In the genomic region with DNA sequence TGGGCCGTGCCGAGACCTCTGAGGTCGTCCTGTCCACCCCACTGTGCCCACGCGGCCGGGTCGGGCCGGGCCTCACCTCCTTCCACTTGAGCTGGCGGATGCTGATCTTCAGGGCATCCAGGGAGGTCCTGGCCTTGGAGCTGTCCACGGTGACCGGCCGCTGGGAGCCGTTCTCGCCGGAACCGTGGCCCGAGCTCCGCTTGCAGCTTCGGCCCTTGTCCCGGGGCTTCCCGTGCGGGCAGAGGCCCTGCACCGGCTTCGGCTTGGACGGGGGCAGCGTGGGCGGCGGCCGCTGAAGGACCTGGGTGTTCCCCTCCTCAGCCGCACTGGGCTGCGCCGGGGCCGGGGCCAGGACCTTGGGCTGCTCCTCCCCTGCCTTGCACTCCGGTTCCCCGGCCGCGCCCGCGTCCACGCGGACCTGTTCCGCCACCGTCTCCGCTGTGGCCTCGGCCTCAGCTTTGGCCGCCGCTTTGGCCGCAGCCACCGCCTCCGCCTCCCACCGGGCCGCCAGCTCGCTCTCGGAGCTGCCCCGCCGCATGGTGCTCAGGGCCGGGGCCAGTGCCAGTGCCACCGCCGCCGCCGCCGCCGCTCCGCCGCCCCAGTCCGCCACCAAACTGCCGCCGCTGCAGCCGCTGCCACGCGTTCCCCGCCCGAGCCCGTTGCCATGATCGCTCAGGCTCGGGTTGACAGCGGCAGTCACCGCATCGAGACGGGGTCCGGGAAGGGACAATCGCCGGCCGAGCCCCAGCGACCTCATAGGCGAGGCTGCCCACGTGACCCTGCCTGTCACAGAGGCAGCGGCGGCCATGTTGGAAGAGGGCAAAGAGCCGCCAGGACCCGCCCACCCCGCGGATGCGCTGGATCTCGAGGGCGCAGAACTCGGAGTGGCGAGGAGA, we compare ENCODE assay signal across 1 cellular context.
A peak's percentile ranks its signal among the peaks of the same experiment; 100 is the strongest.
TF ChIP-seq lines count a peak whose summit lies in the region.

A gene with protein sequence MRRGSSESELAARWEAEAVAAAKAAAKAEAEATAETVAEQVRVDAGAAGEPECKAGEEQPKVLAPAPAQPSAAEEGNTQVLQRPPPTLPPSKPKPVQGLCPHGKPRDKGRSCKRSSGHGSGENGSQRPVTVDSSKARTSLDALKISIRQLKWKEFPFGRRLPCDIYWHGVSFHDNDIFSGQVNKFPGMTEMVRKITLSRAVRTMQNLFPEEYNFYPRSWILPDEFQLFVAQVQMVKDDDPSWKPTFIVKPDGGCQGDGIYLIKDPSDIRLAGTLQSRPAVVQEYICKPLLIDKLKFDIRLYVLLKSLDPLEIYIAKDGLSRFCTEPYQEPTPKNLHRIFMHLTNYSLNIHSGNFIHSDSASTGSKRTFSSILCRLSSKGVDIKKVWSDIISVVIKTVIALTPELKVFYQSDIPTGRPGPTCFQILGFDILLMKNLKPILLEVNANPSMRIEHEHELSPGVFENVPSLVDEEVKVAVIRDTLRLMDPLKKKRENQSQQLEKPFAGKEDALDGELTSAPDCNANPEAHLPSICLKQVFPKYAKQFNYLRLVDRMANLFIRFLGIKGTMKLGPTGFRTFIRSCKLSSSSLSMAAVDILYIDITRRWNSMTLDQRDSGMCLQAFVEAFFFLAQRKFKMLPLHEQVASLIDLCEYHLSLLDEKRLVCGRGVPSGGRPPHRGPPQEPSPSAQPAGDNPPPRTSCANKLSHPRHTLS (minus strand): TSS at position 698 of the 896 bp plus-strand sequence. CDS start 160 bp downstream, at position 538.

TF ChIP-seq in K562, 482 proteins besides CTCF, POLR2A, EP300 and RAD21 (continued from another document and continues in another):
- TF ChIP-seq GABPA (tag; conservative IDR thresholded peaks at IDR 0.05; ENCODE audit: low read depth): no peak
- TF ChIP-seq, protein P1, sequence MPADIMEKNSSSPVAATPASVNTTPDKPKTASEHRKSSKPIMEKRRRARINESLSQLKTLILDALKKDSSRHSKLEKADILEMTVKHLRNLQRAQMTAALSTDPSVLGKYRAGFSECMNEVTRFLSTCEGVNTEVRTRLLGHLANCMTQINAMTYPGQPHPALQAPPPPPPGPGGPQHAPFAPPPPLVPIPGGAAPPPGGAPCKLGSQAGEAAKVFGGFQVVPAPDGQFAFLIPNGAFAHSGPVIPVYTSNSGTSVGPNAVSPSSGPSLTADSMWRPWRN (IDR thresholded peaks at IDR 0.05; ENCODE audit: low read depth): no peak
- TF ChIP-seq NFRKB (IDR thresholded peaks at IDR 0.05; ENCODE audit: low read depth): no peak
- no peak for TF ChIP-seq ZC3H8 (IDR thresholded peaks at IDR 0.05)
- no peak for TF ChIP-seq SUPT5H (IDR thresholded peaks at IDR 0.05)
- TF ChIP-seq CHCHD3 (CRISPR knock-in tag; IDR thresholded peaks at IDR 0.05): no peak
- 0 out of 2 replicates have a peak, but pooled peaks have one; percentile 41 for TF ChIP-seq ZNF124 (CRISPR knock-in tag; IDR thresholded peaks at IDR 0.05)
- TF ChIP-seq, protein P2, sequence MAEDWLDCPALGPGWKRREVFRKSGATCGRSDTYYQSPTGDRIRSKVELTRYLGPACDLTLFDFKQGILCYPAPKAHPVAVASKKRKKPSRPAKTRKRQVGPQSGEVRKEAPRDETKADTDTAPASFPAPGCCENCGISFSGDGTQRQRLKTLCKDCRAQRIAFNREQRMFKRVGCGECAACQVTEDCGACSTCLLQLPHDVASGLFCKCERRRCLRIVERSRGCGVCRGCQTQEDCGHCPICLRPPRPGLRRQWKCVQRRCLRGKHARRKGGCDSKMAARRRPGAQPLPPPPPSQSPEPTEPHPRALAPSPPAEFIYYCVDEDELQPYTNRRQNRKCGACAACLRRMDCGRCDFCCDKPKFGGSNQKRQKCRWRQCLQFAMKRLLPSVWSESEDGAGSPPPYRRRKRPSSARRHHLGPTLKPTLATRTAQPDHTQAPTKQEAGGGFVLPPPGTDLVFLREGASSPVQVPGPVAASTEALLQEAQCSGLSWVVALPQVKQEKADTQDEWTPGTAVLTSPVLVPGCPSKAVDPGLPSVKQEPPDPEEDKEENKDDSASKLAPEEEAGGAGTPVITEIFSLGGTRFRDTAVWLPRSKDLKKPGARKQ (CRISPR knock-in tag; IDR thresholded peaks at IDR 0.05): no peak
- TF ChIP-seq ZBTB1 (CRISPR knock-in tag; IDR thresholded peaks at IDR 0.05; ENCODE audit: borderline replicate concordance, low read depth): peak; percentile 92
- no peak for TF ChIP-seq ZNF174 (CRISPR knock-in tag; IDR thresholded peaks at IDR 0.05)
- no peak for TF ChIP-seq ILK (tag; IDR thresholded peaks at IDR 0.05; ENCODE audit: borderline replicate concordance, low read depth)
- no peak for TF ChIP-seq STAT5B (CRISPR knock-in tag; IDR thresholded peaks at IDR 0.05)
- no peak for TF ChIP-seq HMG20A (CRISPR knock-in tag; conservative IDR thresholded peaks at IDR 0.05)
- TF ChIP-seq, protein P3, sequence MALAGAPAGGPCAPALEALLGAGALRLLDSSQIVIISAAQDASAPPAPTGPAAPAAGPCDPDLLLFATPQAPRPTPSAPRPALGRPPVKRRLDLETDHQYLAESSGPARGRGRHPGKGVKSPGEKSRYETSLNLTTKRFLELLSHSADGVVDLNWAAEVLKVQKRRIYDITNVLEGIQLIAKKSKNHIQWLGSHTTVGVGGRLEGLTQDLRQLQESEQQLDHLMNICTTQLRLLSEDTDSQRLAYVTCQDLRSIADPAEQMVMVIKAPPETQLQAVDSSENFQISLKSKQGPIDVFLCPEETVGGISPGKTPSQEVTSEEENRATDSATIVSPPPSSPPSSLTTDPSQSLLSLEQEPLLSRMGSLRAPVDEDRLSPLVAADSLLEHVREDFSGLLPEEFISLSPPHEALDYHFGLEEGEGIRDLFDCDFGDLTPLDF (CRISPR knock-in tag; IDR thresholded peaks at IDR 0.05): no peak
- TF ChIP-seq ADNP (tag; IDR thresholded peaks at IDR 0.05): no peak
- TF ChIP-seq, protein P4, sequence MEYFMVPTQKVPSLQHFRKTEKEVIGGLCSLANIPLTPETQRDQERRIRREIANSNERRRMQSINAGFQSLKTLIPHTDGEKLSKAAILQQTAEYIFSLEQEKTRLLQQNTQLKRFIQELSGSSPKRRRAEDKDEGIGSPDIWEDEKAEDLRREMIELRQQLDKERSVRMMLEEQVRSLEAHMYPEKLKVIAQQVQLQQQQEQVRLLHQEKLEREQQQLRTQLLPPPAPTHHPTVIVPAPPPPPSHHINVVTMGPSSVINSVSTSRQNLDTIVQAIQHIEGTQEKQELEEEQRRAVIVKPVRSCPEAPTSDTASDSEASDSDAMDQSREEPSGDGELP (CRISPR knock-in tag; IDR thresholded peaks at IDR 0.05; ENCODE audit: borderline replicate concordance): peak; percentile 73
- TF ChIP-seq, protein P5, sequence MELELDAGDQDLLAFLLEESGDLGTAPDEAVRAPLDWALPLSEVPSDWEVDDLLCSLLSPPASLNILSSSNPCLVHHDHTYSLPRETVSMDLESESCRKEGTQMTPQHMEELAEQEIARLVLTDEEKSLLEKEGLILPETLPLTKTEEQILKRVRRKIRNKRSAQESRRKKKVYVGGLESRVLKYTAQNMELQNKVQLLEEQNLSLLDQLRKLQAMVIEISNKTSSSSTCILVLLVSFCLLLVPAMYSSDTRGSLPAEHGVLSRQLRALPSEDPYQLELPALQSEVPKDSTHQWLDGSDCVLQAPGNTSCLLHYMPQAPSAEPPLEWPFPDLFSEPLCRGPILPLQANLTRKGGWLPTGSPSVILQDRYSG (tag; conservative IDR thresholded peaks at IDR 0.05; ENCODE audit: low read depth): no peak
- no peak for TF ChIP-seq POLR3G (IDR thresholded peaks at IDR 0.05; ENCODE audit: extremely low read depth, insufficient read length, insufficient replicate concordance)
- TF ChIP-seq TAF9B (IDR thresholded peaks at IDR 0.05; ENCODE audit: partially characterized antibody): no peak
- no peak for TF ChIP-seq NCOR1 (IDR thresholded peaks at IDR 0.05)
- no peak for TF ChIP-seq NBN (IDR thresholded peaks at IDR 0.05; ENCODE audit: low read depth)
- TF ChIP-seq CBFB (CRISPR knock-in tag; IDR thresholded peaks at IDR 0.05): no peak
- TF ChIP-seq JUND (IDR thresholded peaks at IDR 0.05; ENCODE audit: borderline replicate concordance, low read depth, low read length): peak; percentile 64
- TF ChIP-seq JUND (tag; IDR thresholded peaks at IDR 0.05; ENCODE audit: borderline replicate concordance, low read depth, low read length): no peak; the same call in 2 of the 3 replicates
- TF ChIP-seq PCBP1 (IDR thresholded peaks at IDR 0.05; ENCODE audit: low read depth, low read length, poor library complexity, severe bottlenecking): peak; percentile 5
- no peak for TF ChIP-seq ZNF316 (IDR thresholded peaks at IDR 0.05)
- no peak for TF ChIP-seq MCM3 (IDR thresholded peaks at IDR 0.05)
- no peak for TF ChIP-seq CREBBP (IDR thresholded peaks at IDR 0.05; ENCODE audit: low read depth, low read length)
- no peak for TF ChIP-seq GATAD2A (IDR thresholded peaks at IDR 0.05)
- TF ChIP-seq ZBTB8A (IDR thresholded peaks at IDR 0.05; ENCODE audit: partially characterized antibody): no peak
- TF ChIP-seq EZH2 (IDR thresholded peaks at IDR 0.05; ENCODE audit: borderline replicate concordance, low read depth, low read length): no peak
- TF ChIP-seq, protein P6, sequence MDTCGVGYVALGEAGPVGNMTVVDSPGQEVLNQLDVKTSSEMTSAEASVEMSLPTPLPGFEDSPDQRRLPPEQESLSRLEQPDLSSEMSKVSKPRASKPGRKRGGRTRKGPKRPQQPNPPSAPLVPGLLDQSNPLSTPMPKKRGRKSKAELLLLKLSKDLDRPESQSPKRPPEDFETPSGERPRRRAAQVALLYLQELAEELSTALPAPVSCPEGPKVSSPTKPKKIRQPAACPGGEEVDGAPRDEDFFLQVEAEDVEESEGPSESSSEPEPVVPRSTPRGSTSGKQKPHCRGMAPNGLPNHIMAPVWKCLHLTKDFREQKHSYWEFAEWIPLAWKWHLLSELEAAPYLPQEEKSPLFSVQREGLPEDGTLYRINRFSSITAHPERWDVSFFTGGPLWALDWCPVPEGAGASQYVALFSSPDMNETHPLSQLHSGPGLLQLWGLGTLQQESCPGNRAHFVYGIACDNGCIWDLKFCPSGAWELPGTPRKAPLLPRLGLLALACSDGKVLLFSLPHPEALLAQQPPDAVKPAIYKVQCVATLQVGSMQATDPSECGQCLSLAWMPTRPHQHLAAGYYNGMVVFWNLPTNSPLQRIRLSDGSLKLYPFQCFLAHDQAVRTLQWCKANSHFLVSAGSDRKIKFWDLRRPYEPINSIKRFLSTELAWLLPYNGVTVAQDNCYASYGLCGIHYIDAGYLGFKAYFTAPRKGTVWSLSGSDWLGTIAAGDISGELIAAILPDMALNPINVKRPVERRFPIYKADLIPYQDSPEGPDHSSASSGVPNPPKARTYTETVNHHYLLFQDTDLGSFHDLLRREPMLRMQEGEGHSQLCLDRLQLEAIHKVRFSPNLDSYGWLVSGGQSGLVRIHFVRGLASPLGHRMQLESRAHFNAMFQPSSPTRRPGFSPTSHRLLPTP (IDR thresholded peaks at IDR 0.05; ENCODE audit: borderline replicate concordance, extremely low read depth, insufficient read length): no peak
- peak; percentile 64 for TF ChIP-seq TBP (optimal IDR thresholded peaks at IDR 0.05; ENCODE audit: low read depth, low read length)
- no peak for TF ChIP-seq RBM39 (optimal IDR thresholded peaks at IDR 0.05; ENCODE audit: low read depth, low read length)
- TF ChIP-seq RBM22 (IDR thresholded peaks at IDR 0.05; ENCODE audit: low read depth, low read length, poor library complexity, severe bottlenecking): no peak
- no peak for TF ChIP-seq ZNF75A (CRISPR knock-in tag; IDR thresholded peaks at IDR 0.05)
- TF ChIP-seq CBX8 (IDR thresholded peaks at IDR 0.05; ENCODE audit: borderline replicate concordance, extremely low read depth, low read depth, low read length, poor library complexity, severe bottlenecking): no peak
- no peak for TF ChIP-seq NFXL1 (CRISPR knock-in tag; IDR thresholded peaks at IDR 0.05)
- TF ChIP-seq PYGO2 (tag; IDR thresholded peaks at IDR 0.05): no peak
- TF ChIP-seq ZNF668 (CRISPR knock-in tag; IDR thresholded peaks at IDR 0.05): no peak
- TF ChIP-seq, protein P7, sequence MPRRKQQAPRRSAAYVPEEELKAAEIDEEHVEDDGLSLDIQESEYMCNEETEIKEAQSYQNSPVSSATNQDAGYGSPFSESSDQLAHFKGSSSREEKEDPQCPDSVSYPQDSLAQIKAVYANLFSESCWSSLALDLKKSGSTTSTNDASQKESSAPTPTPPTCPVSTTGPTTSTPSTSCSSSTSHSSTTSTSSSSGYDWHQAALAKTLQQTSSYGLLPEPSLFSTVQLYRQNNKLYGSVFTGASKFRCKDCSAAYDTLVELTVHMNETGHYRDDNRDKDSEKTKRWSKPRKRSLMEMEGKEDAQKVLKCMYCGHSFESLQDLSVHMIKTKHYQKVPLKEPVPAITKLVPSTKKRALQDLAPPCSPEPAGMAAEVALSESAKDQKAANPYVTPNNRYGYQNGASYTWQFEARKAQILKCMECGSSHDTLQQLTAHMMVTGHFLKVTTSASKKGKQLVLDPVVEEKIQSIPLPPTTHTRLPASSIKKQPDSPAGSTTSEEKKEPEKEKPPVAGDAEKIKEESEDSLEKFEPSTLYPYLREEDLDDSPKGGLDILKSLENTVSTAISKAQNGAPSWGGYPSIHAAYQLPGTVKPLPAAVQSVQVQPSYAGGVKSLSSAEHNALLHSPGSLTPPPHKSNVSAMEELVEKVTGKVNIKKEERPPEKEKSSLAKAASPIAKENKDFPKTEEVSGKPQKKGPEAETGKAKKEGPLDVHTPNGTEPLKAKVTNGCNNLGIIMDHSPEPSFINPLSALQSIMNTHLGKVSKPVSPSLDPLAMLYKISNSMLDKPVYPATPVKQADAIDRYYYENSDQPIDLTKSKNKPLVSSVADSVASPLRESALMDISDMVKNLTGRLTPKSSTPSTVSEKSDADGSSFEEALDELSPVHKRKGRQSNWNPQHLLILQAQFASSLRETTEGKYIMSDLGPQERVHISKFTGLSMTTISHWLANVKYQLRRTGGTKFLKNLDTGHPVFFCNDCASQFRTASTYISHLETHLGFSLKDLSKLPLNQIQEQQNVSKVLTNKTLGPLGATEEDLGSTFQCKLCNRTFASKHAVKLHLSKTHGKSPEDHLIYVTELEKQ (CRISPR knock-in tag; IDR thresholded peaks at IDR 0.05): no peak
- TF ChIP-seq MYC (IDR thresholded peaks at IDR 0.05; ENCODE audit: low read depth, low read length): peak; percentile 75
- no peak for TF ChIP-seq MYC (CRISPR knock-in tag; IDR thresholded peaks at IDR 0.05; ENCODE audit: borderline replicate concordance, low read depth)
- 0 out of 2 replicates have a peak, but pooled peaks have one; percentile 43 for TF ChIP-seq IRF2 (CRISPR knock-in tag; IDR thresholded peaks at IDR 0.05)
- no peak for TF ChIP-seq CEBPB (tag; IDR thresholded peaks at IDR 0.05)
- TF ChIP-seq, protein P8, sequence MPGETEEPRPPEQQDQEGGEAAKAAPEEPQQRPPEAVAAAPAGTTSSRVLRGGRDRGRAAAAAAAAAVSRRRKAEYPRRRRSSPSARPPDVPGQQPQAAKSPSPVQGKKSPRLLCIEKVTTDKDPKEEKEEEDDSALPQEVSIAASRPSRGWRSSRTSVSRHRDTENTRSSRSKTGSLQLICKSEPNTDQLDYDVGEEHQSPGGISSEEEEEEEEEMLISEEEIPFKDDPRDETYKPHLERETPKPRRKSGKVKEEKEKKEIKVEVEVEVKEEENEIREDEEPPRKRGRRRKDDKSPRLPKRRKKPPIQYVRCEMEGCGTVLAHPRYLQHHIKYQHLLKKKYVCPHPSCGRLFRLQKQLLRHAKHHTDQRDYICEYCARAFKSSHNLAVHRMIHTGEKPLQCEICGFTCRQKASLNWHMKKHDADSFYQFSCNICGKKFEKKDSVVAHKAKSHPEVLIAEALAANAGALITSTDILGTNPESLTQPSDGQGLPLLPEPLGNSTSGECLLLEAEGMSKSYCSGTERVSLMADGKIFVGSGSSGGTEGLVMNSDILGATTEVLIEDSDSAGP (CRISPR knock-in tag; IDR thresholded peaks at IDR 0.05): no peak
